21 cellular contexts compared by ENCODE assay signal in the genomic region with DNA sequence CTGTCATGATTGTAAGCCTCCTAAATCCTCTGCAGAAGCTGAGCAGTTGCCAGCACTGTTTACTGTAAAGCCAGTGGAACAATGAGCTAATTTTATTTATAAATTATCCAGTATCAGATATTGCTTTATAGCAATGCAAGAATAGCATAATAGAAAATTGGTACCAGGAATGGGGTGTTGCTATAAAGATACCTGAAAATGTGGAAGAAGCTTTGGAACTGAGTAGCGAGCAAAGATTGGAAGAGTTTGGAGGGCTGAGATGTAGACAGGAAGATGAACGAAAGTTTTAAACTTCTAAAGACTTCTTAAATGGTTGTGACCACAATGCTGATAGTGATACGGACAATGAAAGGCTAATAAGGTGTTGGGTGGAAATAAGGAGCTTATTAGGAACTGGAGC.
"Had no signal": no experiment of that assay in that cellular context is flagged by ENCODE, and none has a peak within 500 bp of the region (broad histone marks: within the 10 kb centered on the region; RNA-seq: fewer than 3 reads in every experiment).

No MANE protein-coding gene starts in this region.

- DNase-seq: Karpas-422, KG1, MM.1S, NCI-H1092 treated with DMSO at 0.1 percent for 48 hours, NCI-H1436, NCI-H187, NCI-H2029, NCI-H2081 treated with DMSO at 0.1 percent for 48 hours, NCI-H2171, NCI-H226, NCI-H446, NCI-H510A, NCI-H524 treated with DMSO at 0.1 percent for 48 hours, NCI-H69, NCI-H774, PC-3, SHP77, T-helper 1 cell had no signal

- H3K27ac ChIP-seq: RWPE1 had no signal

- ATAC-seq: Panc1, PC-3, SK-N-SH treated with all-trans-retinoic acid at 6 μM for 48 hours had no signal
